ENCODE assay signal across 12 cellular contexts in genomic region chr13:47564041-47564440, GRCh38.
"Had no signal": no experiment of that assay in that cellular context is flagged by ENCODE, and none has a peak within 500 bp of the region (broad histone marks: within the 10 kb centered on the region; RNA-seq: fewer than 3 reads in every experiment).

No MANE protein-coding gene starts in this region.

- ATAC-seq: gastrocnemius medialis; heart right ventricle; left ventricle myocardium superior; natural killer cell treated with Interleukin-12 subunit alpha and Interleukin-12 subunit beta and Interleukin-15 and Interleukin-18, amount 100 ng/mL, for 72 hours; stimulated activated memory B cell treated with anti-CD40 and anti-IgM and Interleukin-4, amounts not matched to agents 10 μg/mL and 1 μg/mL and 100 μg/mL, for 72 hours; T-cell had no signal

- H3K27me3 ChIP-seq: gastrocnemius medialis had no signal

- H3K4me1 ChIP-seq: gastrocnemius medialis, heart right ventricle had no signal

- DNase-seq: activated CD4-positive, alpha-beta T cell treated with anti-CD3 and anti-CD28 coated beads, Interleukin-2, amount 50 U/mL, for 48 hours; activated naive CD4-positive, alpha-beta T cell treated with anti-CD3 and anti-CD28 coated beads for 36 hours; activated T-cell treated with anti-CD3 and anti-CD28 coated beads, Interleukin-2, amount 50 U/mL, for 1 hour; erythroblast; gastrocnemius medialis; heart right ventricle; left ventricle myocardium superior; stimulated activated CD4-positive, alpha-beta T cell treated with anti-CD3 and anti-CD28 coated beads, Interleukin-2, amount 100 ng/mL, for 24 hours; T-cell; T-helper 9 cell had no signal

- H3K36me3 ChIP-seq: gastrocnemius medialis, heart right ventricle had no signal

- H3K9me3 ChIP-seq: gastrocnemius medialis had no signal

- H3K4me3 ChIP-seq: gastrocnemius medialis, heart right ventricle had no signal

- H3K27ac ChIP-seq: gastrocnemius medialis, heart right ventricle had no signal
